In the genomic region with DNA sequence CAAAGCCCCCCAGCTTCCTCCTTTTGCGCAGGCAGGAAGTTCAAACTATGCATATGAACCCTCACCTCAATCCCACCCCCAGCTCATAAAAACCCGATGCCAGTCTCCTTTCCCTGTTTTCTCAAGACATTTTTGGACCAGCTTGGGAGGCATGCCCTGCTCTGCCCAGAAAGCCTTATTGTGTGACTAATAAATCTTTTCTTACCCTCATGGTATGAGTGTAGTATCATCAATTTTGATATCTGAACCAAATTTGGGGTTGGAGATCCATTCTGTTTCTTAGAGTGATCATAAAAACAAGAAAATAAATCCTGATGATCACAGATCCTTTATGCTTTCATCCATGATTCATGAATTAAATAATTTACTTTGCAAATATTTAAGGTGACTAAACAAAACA, we compare ENCODE assay signal across 27 cellular contexts.
"Had no signal": no experiment of that assay in that cellular context is flagged by ENCODE, and none has a peak within 500 bp of the region (broad histone marks: within the 10 kb centered on the region; RNA-seq: fewer than 3 reads in every experiment).

No MANE protein-coding gene starts in this region.

- H3K36me3 ChIP-seq: stomach, suprapubic skin, thoracic aorta, thyroid gland, tibial artery, tibial nerve, transverse colon, upper lobe of right lung, uterus, vagina had no signal

- H3K27me3 Mint-ChIP-seq: stimulated activated memory B cell treated with anti-CD40 and anti-IgM and Interleukin-4, amounts not matched to agents 10 μg/mL and 1 μg/mL and 100 μg/mL, for 72 hours; stimulated activated naive B cell treated with anti-CD40 and anti-IgM and Interleukin-4, amounts not matched to agents 10 μg/mL and 1 μg/mL and 100 μg/mL, for 72 hours; stimulated activated naive CD8-positive, alpha-beta T cell treated with anti-CD3 and anti-CD28 coated beads, Interleukin-15, amount 100 ng/mL, for 72 hours; stimulated activated naive CD8-positive, alpha-beta T cell treated with anti-CD3 and anti-CD28 coated beads, Interleukin-15, Interleukin-2, amounts not matched to agents 100 ng/mL and 50 ng/mL, for 24 hours; type B pancreatic cell had no signal

- H3K4me3 ChIP-seq: stomach, suprapubic skin, testis, thoracic aorta, thyroid gland, tibial artery, tibial nerve, transverse colon, upper lobe of right lung, uterus, vagina had no signal

- H3K27me3 ChIP-seq: stomach, suprapubic skin, testis, thyroid gland, tibial artery, tibial nerve, transverse colon, upper lobe of right lung, uterus, vagina had no signal

- H3K4me1 Mint-ChIP-seq: stimulated activated effector memory CD8-positive, alpha-beta T cell treated with anti-CD3 and anti-CD28 coated beads, Interleukin-12 subunit alpha, Interleukin-12 subunit beta, amount 100 ng/mL, for 72 hours; stimulated activated memory B cell treated with anti-CD40 and anti-IgM and Interleukin-4, amounts not matched to agents 10 μg/mL and 1 μg/mL and 100 μg/mL, for 72 hours; stimulated activated naive B cell treated with anti-CD40 and anti-IgM and Interleukin-4, amounts not matched to agents 10 μg/mL and 1 μg/mL and 100 μg/mL, for 72 hours; stimulated activated naive CD8-positive, alpha-beta T cell treated with anti-CD3 and anti-CD28 coated beads, Interleukin-15, amount 100 ng/mL, for 72 hours had no signal

- H3K36me3 Mint-ChIP-seq: stimulated activated effector memory CD8-positive, alpha-beta T cell treated with anti-CD3 and anti-CD28 coated beads, Interleukin-12 subunit alpha, Interleukin-12 subunit beta, amount 100 ng/mL, for 72 hours; stimulated activated memory B cell treated with anti-CD40 and anti-IgM and Interleukin-4, amounts not matched to agents 10 μg/mL and 1 μg/mL and 100 μg/mL, for 72 hours; stimulated activated naive B cell treated with anti-CD40 and anti-IgM and Interleukin-4, amounts not matched to agents 10 μg/mL and 1 μg/mL and 100 μg/mL, for 72 hours; type B pancreatic cell had no signal

- H3K4me1 ChIP-seq: stomach, suprapubic skin, testis, thyroid gland, tibial artery, tibial nerve, transverse colon, upper lobe of right lung, uterus, vagina had no signal

- H3K9me3 ChIP-seq: suprapubic skin, testis, thoracic aorta, thyroid gland, tibial nerve, transverse colon, upper lobe of right lung, uterus, vagina had no signal

- H3K9me3 Mint-ChIP-seq: stimulated activated memory B cell treated with anti-CD40 and anti-IgM and Interleukin-4, amounts not matched to agents 10 μg/mL and 1 μg/mL and 100 μg/mL, for 72 hours; type B pancreatic cell had no signal

- FAIRE-seq: urothelium cell line had no signal

- DNase-seq: stimulated activated CD4-positive, alpha-beta T cell treated with anti-CD3 and anti-CD28 coated beads, Interleukin-2, amount 100 ng/mL, for 48 hours; stimulated activated CD4-positive, alpha-beta T cell treated with anti-CD3 and anti-CD28 coated beads, Interleukin-4, amount 100 ng/mL, for 1 hour; stimulated activated CD4-positive, alpha-beta T cell treated with anti-CD3 and anti-CD28 coated beads, Interleukin-4, amount 100 ng/mL, for 24 hours; stimulated activated CD4-positive, alpha-beta T cell treated with anti-CD3 and anti-CD28 coated beads, Interleukin-4, amount 100 ng/mL, for 4 hours; stimulated activated CD8-positive, alpha-beta memory T cell treated with anti-CD3 and anti-CD28 coated beads, Interleukin-4, amount 100 ng/mL, for 48 hours; stimulated activated naive B cell treated with anti-CD40 and anti-IgM and Interleukin-4, amounts not matched to agents 10 μg/mL and 1 μg/mL and 100 μg/mL, for 72 hours; stimulated activated naive CD4-positive, alpha-beta T cell; stimulated activated naive CD4-positive, alpha-beta T cell treated with Interleukin-2 at 50 U/mL for 16 hours; stimulated activated naive CD8-positive, alpha-beta T cell treated with anti-CD3 and anti-CD28 coated beads, Interleukin-15, amount 100 ng/mL, for 72 hours; stimulated activated naive CD8-positive, alpha-beta T cell treated with anti-CD3 and anti-CD28 coated beads, Interleukin-15, Interleukin-2, amounts not matched to agents 100 U/mL and 50 U/mL, for 24 hours; stomach; substantia nigra; testis; thyroid gland; tibial artery; transverse colon; upper lobe of right lung; uterus had no signal

- H3K27ac ChIP-seq: stomach, suprapubic skin, testis, thoracic aorta, thyroid gland, tibial artery, tibial nerve, transverse colon, upper lobe of right lung, uterus, vagina had no signal

- H3K27ac Mint-ChIP-seq: stimulated activated effector memory CD8-positive, alpha-beta T cell treated with anti-CD3 and anti-CD28 coated beads, Interleukin-12 subunit alpha, Interleukin-12 subunit beta, amount 100 ng/mL, for 72 hours; stimulated activated memory B cell treated with anti-CD40 and anti-IgM and Interleukin-4, amounts not matched to agents 10 μg/mL and 1 μg/mL and 100 μg/mL, for 72 hours; stimulated activated naive B cell treated with anti-CD40 and anti-IgM and Interleukin-4, amounts not matched to agents 10 μg/mL and 1 μg/mL and 100 μg/mL, for 72 hours; stimulated activated naive CD8-positive, alpha-beta T cell treated with anti-CD3 and anti-CD28 coated beads, Interleukin-15, amount 100 ng/mL, for 72 hours; stimulated activated naive CD8-positive, alpha-beta T cell treated with anti-CD3 and anti-CD28 coated beads, Interleukin-15, Interleukin-2, amounts not matched to agents 100 ng/mL and 50 ng/mL, for 24 hours; type B pancreatic cell had no signal

- H3K4me3 Mint-ChIP-seq: stimulated activated effector memory CD8-positive, alpha-beta T cell treated with anti-CD3 and anti-CD28 coated beads, Interleukin-12 subunit alpha, Interleukin-12 subunit beta, amount 100 ng/mL, for 72 hours; stimulated activated memory B cell treated with anti-CD40 and anti-IgM and Interleukin-4, amounts not matched to agents 10 μg/mL and 1 μg/mL and 100 μg/mL, for 72 hours; stimulated activated naive B cell treated with anti-CD40 and anti-IgM and Interleukin-4, amounts not matched to agents 10 μg/mL and 1 μg/mL and 100 μg/mL, for 72 hours; stimulated activated naive CD8-positive, alpha-beta T cell treated with anti-CD3 and anti-CD28 coated beads, Interleukin-15, amount 100 ng/mL, for 72 hours; stimulated activated naive CD8-positive, alpha-beta T cell treated with anti-CD3 and anti-CD28 coated beads, Interleukin-15, Interleukin-2, amounts not matched to agents 100 ng/mL and 50 ng/mL, for 24 hours; type B pancreatic cell had no signal

- ATAC-seq: stimulated activated effector memory CD8-positive, alpha-beta T cell treated with anti-CD3 and anti-CD28 coated beads, Interleukin-12 subunit alpha, Interleukin-12 subunit beta, amount 100 ng/mL, for 72 hours; stimulated activated memory B cell treated with anti-CD40 and anti-IgM and Interleukin-4, amounts not matched to agents 10 μg/mL and 1 μg/mL and 100 μg/mL, for 72 hours; stimulated activated naive B cell treated with anti-CD40 and anti-IgM and Interleukin-4, amounts not matched to agents 10 μg/mL and 1 μg/mL and 100 μg/mL, for 72 hours; stimulated activated naive CD8-positive, alpha-beta T cell treated with anti-CD3 and anti-CD28 coated beads, Interleukin-15, amount 100 ng/mL, for 72 hours; stimulated activated naive CD8-positive, alpha-beta T cell treated with anti-CD3 and anti-CD28 coated beads, Interleukin-15, Interleukin-2, amounts not matched to agents 100 U/mL and 50 U/mL, for 24 hours; upper lobe of right lung had no signal
